Comparison of ENCODE assay signal across 21 cellular contexts in genomic region chr15:75982468-75982867, GRCh38. TPM values are rescaled to one million over a fixed set of nuclear protein-coding genes. Genes with fewer than 3 reads are reported as not detected.
"Had no signal": no experiment of that assay in that cellular context is flagged by ENCODE, and none has a peak within 500 bp of the region (broad histone marks: within the 10 kb centered on the region; RNA-seq: fewer than 3 reads in every experiment).

No MANE protein-coding gene starts in this region.

- H3K4me1 ChIP-seq: heart left ventricle, left lung, lower lobe of right lung, upper lobe of left lung, uterus had no signal

- H3K27me3 Mint-ChIP-seq: progenitor cell of endocrine pancreas had no signal

- DNase-seq: effector memory CD4-positive, alpha-beta T cell; heart left ventricle; hippocampal formation; left lung; lower lobe of right lung; midbrain; occipital lobe; pancreas; right cardiac atrium; small intestine; stimulated activated CD4-positive, alpha-beta T cell treated with anti-CD3 and anti-CD28 coated beads, Interleukin-12 subunit alpha, Interleukin-12 subunit beta, amount 100 ng/mL, for 4 hours; stimulated activated naive CD4-positive, alpha-beta T cell treated with Interleukin-2 at 50 U/mL for 16 hours; upper lobe of left lung; uterus had no signal

- H3K4me1 Mint-ChIP-seq: memory B cell had no signal

- H3K9me3 ChIP-seq: heart left ventricle, left lung, lower lobe of right lung, pancreas, upper lobe of left lung, uterus had no signal

- ATAC-seq: esophagus mucosa; heart left ventricle; left lung; lower lobe of right lung; natural killer cell treated with Interleukin-12 subunit alpha and Interleukin-12 subunit beta and Interleukin-15 and Interleukin-18, amount 100 ng/mL, for 72 hours; pancreas; right cardiac atrium had no signal

- H3K9me3 Mint-ChIP-seq: natural killer cell treated with Interleukin-12 subunit alpha and Interleukin-12 subunit beta and Interleukin-15 and Interleukin-18, amount 100 ng/mL, for 72 hours had no signal

- H3K4me3 ChIP-seq: heart left ventricle, left lung, lower lobe of right lung, pancreas, upper lobe of left lung, uterus had no signal

- H3K36me3 Mint-ChIP-seq: memory B cell; natural killer cell treated with Interleukin-12 subunit alpha and Interleukin-12 subunit beta and Interleukin-15 and Interleukin-18, amount 100 ng/mL, for 72 hours had no signal

- H3K36me3 ChIP-seq: heart left ventricle, left lung, lower lobe of right lung, pancreas, upper lobe of left lung, uterus had no signal

- H3K4me3 Mint-ChIP-seq: memory B cell; natural killer cell treated with Interleukin-12 subunit alpha and Interleukin-12 subunit beta and Interleukin-15 and Interleukin-18, amount 100 ng/mL, for 72 hours had no signal

- H3K27me3 ChIP-seq: pancreas, upper lobe of left lung, uterus had no signal

- H3K27ac ChIP-seq: heart left ventricle, left lung, lower lobe of right lung, upper lobe of left lung, uterus had no signal

- H3K27ac Mint-ChIP-seq: memory B cell; natural killer cell treated with Interleukin-12 subunit alpha and Interleukin-12 subunit beta and Interleukin-15 and Interleukin-18, amount 100 ng/mL, for 72 hours; progenitor cell of endocrine pancreas had no signal

RNA-seq across cellular contexts. Expression of gene NRG4, which starts 29.8 kb away (rescaled TPM):
- total RNA-seq: fibroblast of lung, frontal cortex, glomerular endothelial cell, occipital lobe had no signal
